ENCODE assay signal across 8 cellular contexts in the genomic region with DNA sequence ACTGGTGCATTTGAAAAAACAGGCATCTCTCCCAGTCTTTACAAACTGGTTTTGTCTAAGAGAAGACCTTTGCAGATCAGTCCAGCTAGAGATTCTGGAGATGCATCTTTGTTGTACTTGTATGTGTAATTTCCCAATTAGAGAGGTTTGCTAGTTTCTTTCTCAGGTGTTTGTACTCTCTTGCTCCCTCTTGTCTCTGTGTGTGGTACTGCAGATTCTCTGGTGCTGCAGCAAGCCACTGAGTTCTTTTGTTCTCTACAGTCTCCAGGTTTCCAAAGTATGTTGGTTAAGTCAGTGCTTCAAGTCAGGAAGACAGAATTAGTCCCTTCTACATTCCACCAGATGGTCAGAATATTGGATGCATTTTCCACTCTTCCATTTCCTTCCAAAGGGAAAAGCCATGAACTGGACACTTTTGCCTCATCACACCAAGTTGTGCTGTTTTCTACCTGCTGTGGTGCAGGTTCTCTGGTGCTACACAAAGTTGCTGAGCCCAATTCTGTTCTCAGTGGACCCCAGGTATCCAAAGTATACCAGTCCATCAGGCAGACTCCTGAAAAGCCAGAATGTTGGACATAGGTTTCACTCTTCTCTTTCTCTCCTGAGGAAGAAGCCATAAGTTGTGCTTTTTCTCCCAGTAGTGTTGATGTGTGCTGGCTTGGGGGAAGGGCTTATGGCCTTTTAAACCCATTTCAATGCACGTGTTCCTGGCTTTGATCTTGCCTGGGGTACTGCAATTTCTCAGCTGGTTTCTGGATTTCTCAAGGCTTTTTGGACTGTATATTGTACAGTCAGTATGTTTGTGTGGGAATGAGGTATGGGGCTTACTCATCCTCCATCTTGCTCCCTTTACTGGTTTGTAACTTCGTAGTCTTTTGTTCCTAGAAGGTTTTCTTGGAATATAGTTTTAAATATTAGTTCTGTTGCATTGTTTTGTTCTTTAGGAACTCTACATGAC. TPM values are rescaled to one million over a fixed set of nuclear protein-coding genes. Genes with fewer than 3 reads are reported as not detected.
A peak's percentile ranks its signal among the peaks of the same experiment; 100 is the strongest.
DNase-seq lines count a peak whose midpoint lies in the region; ATAC-seq and TF ChIP-seq lines count a peak whose summit lies in the region.

No MANE protein-coding gene starts in this region.

- no peaks in the 10 kb centered on the region for H3K27me3 ChIP-seq in CD4-positive, alpha-beta T cell (ENCODE audit: control insufficient read depth, insufficient read depth, low read length)
- no peaks in the 10 kb centered on the region for H3K27me3 ChIP-seq in adrenal gland

- no peak overlapping the region for H3K27ac ChIP-seq in CD4-positive, alpha-beta T cell (ENCODE audit: low read depth, low read length)
- H3K27ac ChIP-seq in adrenal gland = no peak overlapping the region

- peak in 4 of 10 experiments; percentile 3 to 26 (median 8) for DNase-seq in CD4-positive, alpha-beta T cell
- DNase-seq in NCI-H748 (lab: John Stamatoyannopoulos, UW; ENCODE audit: unreplicated experiment) = peak; percentile 54
- no peak for DNase-seq in adrenal gland
- peak; percentile 21 to 33 for DNase-seq in lung microvascular endothelial cell (ENCODE audit: low read depth in 2 of 2)
- no peak for DNase-seq in NK-92 (lab: John Stamatoyannopoulos, UW; ENCODE audit: unreplicated experiment)
- DNase-seq in NCI-H2107 (lab: John Stamatoyannopoulos, UW) = no peak
- no peak for DNase-seq in nucleus accumbens (lab: John Stamatoyannopoulos, UW)

- peak overlapping the region; percentile 68 for H3K4me3 Mint-ChIP-seq in CD4-positive, alpha-beta T cell

- H3K4me1 ChIP-seq in adrenal gland (replicated peaks in 1 of 2) = peaks cover 18 to 32% of the 10 kb centered on the region in 2 donors

- peaks cover 3% of the 10 kb centered on the region for H3K9me3 Mint-ChIP-seq in CD4-positive, alpha-beta T cell

- TF ChIP-seq CTCF in CD4-positive, alpha-beta T cell (IDR thresholded peaks at IDR 0.05) = peak; percentile 69
- peak in 4 of 6 experiments; percentile 14 to 35 (median 26) for TF ChIP-seq CTCF in adrenal gland (IDR thresholded peaks at IDR 0.05)

- WGBS in adrenal gland, 4 donors = 52 to 72% (median 63%) methylated on average over 2 of the region's 2 CpGs

- POLR2A ChIA-PET in CD4-positive, alpha-beta T cell (lab: Charles Lee) = interaction anchor here (0.8 to 0.9 kb wide), 2 partner anchors 28 to 31 kb away, joined by 3 to 5 read pairs; no protein-coding TSS in a partner anchor

- peaks cover 75% of the 10 kb centered on the region for H3K4me1 Mint-ChIP-seq in CD4-positive, alpha-beta T cell (ENCODE audit: low read depth)

- no peak for TF ChIP-seq POLR2A in adrenal gland (IDR thresholded peaks at IDR 0.05)

- no peaks in the 10 kb centered on the region for H3K27me3 Mint-ChIP-seq in CD4-positive, alpha-beta T cell

- intact Hi-C loops in CD4-positive, alpha-beta T cell (cut with DNase I, micrococcal nuclease) = no loop called here
- intact Hi-C loops in adrenal gland (cut with DNase I) = no loop called here

- ATAC-seq in CD4-positive, alpha-beta T cell (ENCODE audit: poor library complexity) = peak; percentile 71
- ATAC-seq in GM18907 (IDR thresholded peaks at IDR 0.05; ENCODE audit: unreplicated experiment) = peak; percentile 68

- H3K36me3 ChIP-seq in adrenal gland (replicated peaks in 1 of 2) = no peaks in the 10 kb centered on the region

- H3K4me3 ChIP-seq in adrenal gland = no peak overlapping the region

- peaks cover 19% of the 10 kb centered on the region for H3K36me3 Mint-ChIP-seq in CD4-positive, alpha-beta T cell (ENCODE audit: low read depth)

- no peaks in the 10 kb centered on the region for H3K9me3 ChIP-seq in CD4-positive, alpha-beta T cell (ENCODE audit: control insufficient read depth, low read length)
- no peaks in the 10 kb centered on the region for H3K9me3 ChIP-seq in adrenal gland (replicated peaks in 1 of 3)

- CTCF ChIA-PET in CD4-positive, alpha-beta T cell (lab: Charles Lee) = interaction anchor here (0.6 to 4.0 kb wide), 7 partner anchors 14 to 277 kb away, joined by 3 to 20 read pairs (median 3); a partner anchor contains a TSS

- H3K27ac Mint-ChIP-seq in CD4-positive, alpha-beta T cell = no peak overlapping the region

RNA-seq across cellular contexts. Expression of a gene that starts 29.8 kb away (rescaled TPM):
- 10 to 100 TPM; 79.6 to 85.5 TPM for total RNA-seq in CD4-positive, alpha-beta T cell
- 10 to 100 TPM; 17.6 to 57.4 (median 36.6) TPM for total RNA-seq in adrenal gland
- 10 to 100 TPM in 1 of 3 donors, 1 to 10 TPM in 2; 8.0 to 23.9 (median 8.3) TPM for polyA plus RNA-seq in adrenal gland
- total RNA-seq in lung microvascular endothelial cell = 11.6 and 19.0 TPM in 2 replicates

Comparison
In these comparisons a context has a peak if more than half of its experiments do, and no peak if none do; other contexts are left out.
1. DNase-seq: peak in NCI-H748 (single experiment) and lung microvascular endothelial cell (2 of 2); none in adrenal gland (0 of 7), NK-92 (single experiment), NCI-H2107 (single experiment) and nucleus accumbens (0 of 56).